Comparison of ENCODE assay signal across 8 cellular contexts in the genomic region with DNA sequence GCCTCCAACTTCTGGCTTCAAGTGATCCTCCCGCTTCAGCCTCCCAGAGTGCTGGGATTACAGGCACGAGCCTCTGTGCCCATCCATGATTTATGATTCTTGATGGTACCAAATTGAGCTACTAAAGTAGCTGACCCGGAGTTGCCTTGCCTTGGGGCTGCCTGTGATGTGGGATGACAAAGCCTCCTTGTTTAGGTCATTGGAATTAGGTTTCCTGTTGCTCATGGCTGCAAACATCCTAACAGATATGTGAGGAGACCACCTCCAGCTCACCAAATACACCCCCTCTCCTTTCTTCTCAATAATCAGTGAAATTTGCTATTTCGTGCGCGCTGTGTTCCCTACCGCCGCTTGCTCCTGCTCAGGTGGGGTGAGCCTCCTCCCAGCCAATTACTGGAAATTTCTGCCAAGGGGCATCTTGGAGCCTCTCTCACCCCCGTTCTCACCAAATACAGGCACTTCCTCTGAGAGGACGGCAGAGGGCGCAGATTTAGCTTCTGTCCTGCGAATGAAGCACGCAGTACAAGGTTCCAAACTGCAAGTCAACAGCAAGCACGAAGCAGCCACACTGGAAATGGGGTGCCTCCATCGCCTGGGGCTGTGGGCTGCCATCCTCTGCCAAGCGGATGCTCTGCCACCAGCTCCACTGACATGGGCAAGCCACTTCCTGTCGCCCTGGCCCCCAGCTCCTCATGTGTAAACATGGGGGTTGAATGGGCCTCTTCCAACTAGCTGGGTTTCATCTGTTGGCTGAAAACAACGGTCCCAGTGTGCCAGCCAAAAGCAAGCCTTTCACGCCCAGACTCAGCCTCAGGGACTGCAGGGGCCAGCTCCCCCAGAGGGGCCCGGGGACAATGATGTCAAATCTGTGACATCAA.
DNase-seq lines count a peak whose midpoint lies in the region; ATAC-seq and TF ChIP-seq lines count a peak whose summit lies in the region.

No MANE protein-coding gene starts in this region.

- intact Hi-C loops in left colon (cut with DNase I, micrococcal nuclease): loop anchor here in 1 of 2 donors (5.0 kb wide), 1 partner anchor 100 kb away; a partner anchor contains a TSS

- peak; percentile 40 for DNase-seq in BE2C
- DNase-seq in NCI-H2196 treated with DMSO at 0.1 percent for 48 hours (lab: John Stamatoyannopoulos, UW; ENCODE audit: unreplicated experiment): peak; percentile 61
- DNase-seq in activated CD4-positive, alpha-beta T cell treated with anti-CD3 and anti-CD28 coated beads for 48 hours: peak; percentile 76
- peak; percentile 77 for DNase-seq in cerebellum (ENCODE audit: low spot score)
- peak; percentile 56 to 57 for DNase-seq in left colon
- DNase-seq in stimulated activated CD4-positive, alpha-beta T cell treated with anti-CD3 and anti-CD28 coated beads, Interleukin-2, amount 100 ng/mL, for 48 hours: peak; percentile 57 to 63

- no peak overlapping the region for H3K4me3 ChIP-seq in BE2C (ENCODE audit: low read depth, low read length)

- H3K9me3 ChIP-seq in BE2C: no peaks in the 10 kb centered on the region

- no peaks in the 10 kb centered on the region for H3K36me3 ChIP-seq in BE2C

- TF ChIP-seq CTCF in BE2C (IDR thresholded peaks at IDR 0.05; ENCODE audit: low read depth, low read length): peak; percentile 70

- peaks cover 3% of the 10 kb centered on the region; the same call in 1 of the 2 replicates for H3K4me1 ChIP-seq in BE2C

- no peaks in the 10 kb centered on the region for H3K27me3 ChIP-seq in BE2C

- ATAC-seq in GM21390 (IDR thresholded peaks at IDR 0.05; ENCODE audit: unreplicated experiment) (peak; percentile 64), left colon (peak; percentile 61), HG03460 (IDR thresholded peaks at IDR 0.05; ENCODE audit: unreplicated experiment) (no peak)
